ENCODE assay signal across 23 cellular contexts in the genomic region with DNA sequence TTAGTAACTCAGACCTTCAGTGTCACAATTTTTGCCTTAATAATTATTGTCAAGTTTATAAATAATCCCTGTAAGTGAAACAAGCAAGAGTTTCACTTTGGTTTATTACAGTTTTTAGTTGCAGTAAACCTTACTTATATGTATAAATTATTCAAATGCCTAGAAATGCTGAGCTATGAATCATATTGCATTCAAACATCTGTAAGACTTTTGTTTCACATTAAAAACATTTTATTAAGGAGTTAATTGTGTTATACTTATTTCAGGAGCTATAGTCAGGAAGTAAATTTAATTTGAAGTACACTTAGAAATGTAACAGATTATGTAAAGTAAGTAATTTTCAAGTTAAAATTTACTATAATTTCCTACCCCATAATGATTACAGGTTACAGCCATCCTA.
"Had no signal": no experiment of that assay in that cellular context is flagged by ENCODE, and none has a peak within 500 bp of the region (broad histone marks: within the 10 kb centered on the region; RNA-seq: fewer than 3 reads in every experiment).

No MANE protein-coding gene starts in this region.

- H3K27ac ChIP-seq: cardiac muscle cell, coronary artery, left ventricle myocardium inferior, neural progenitor cell, right atrium auricular region, stomach, thyroid gland, upper lobe of right lung had no signal

- H3K36me3 ChIP-seq: cardiac muscle cell, left ventricle myocardium inferior, neural progenitor cell, right atrium auricular region, stomach, thyroid gland, upper lobe of right lung had no signal

- H3K27me3 ChIP-seq: cardiac muscle cell, neural progenitor cell, right atrium auricular region, stomach, thyroid gland, upper lobe of right lung had no signal

- DNase-seq: activated CD4-positive, alpha-beta T cell treated with anti-CD3 and anti-CD28 coated beads for 36 hours; activated CD4-positive, CD25-positive, alpha-beta regulatory T cell; activated CD8-positive, alpha-beta memory T cell treated with anti-CD3 and anti-CD28 coated beads, Interleukin-2, amount 10 ng/mL, durations not matched to agents 7 days and 5 days; activated CD8-positive, alpha-beta T cell treated with anti-CD3 and anti-CD28 coated beads, Interleukin-2, amount 10 ng/mL, durations not matched to agents 7 days and 5 days; activated naive CD8-positive, alpha-beta T cell treated with anti-CD3 and anti-CD28 coated beads, Interleukin-2, amount 50 U/mL, for 24 hours; activated T-cell treated with anti-CD3 and anti-CD28 coated beads, Interleukin-2, amount 50 U/mL, for 48 hours; cerebellar nuclear complex; islet precursor cell; left ventricle myocardium inferior; mesendoderm; natural killer cell; occipital lobe; stimulated activated CD4-positive, alpha-beta T cell treated with anti-CD3 and anti-CD28 coated beads, Interleukin-15, amount 100 ng/mL, for 24 hours; stimulated activated CD4-positive, alpha-beta T cell treated with anti-CD3 and anti-CD28 coated beads, Interleukin-2, amount 100 ng/mL, for 24 hours; stimulated activated naive B cell treated with anti-CD40 and anti-IgM and Interleukin-4, amounts not matched to agents 10 μg/mL and 1 μg/mL and 100 μg/mL, for 72 hours; stomach; thyroid gland; upper lobe of right lung had no signal

- H3K9ac ChIP-seq: neural progenitor cell had no signal

- H3K4me2 ChIP-seq: neural progenitor cell had no signal

- H2AFZ ChIP-seq: neural progenitor cell had no signal

- H3K9me3 ChIP-seq: left ventricle myocardium inferior, right atrium auricular region, stomach, thyroid gland, upper lobe of right lung had no signal

- H3K4me3 ChIP-seq: cardiac muscle cell, coronary artery, left ventricle myocardium inferior, lung, neural progenitor cell, right atrium auricular region, stomach, thyroid gland, upper lobe of right lung had no signal

- ATAC-seq: activated CD4-positive, alpha-beta T cell treated with anti-CD3 and anti-CD28 coated beads for 36 hours; activated CD8-positive, alpha-beta memory T cell treated with anti-CD3 and anti-CD28 coated beads, Interleukin-2, amount 10 ng/mL, durations not matched to agents 7 days and 5 days; activated CD8-positive, alpha-beta T cell treated with anti-CD3 and anti-CD28 coated beads, Interleukin-2, amount 10 ng/mL, durations not matched to agents 7 days and 5 days; activated naive CD8-positive, alpha-beta T cell treated with anti-CD3 and anti-CD28 coated beads, Interleukin-2, amount 50 U/mL, for 24 hours; natural killer cell; stimulated activated naive B cell treated with anti-CD40 and anti-IgM and Interleukin-4, amounts not matched to agents 10 μg/mL and 1 μg/mL and 100 μg/mL, for 72 hours; upper lobe of right lung had no signal
